9 cellular contexts compared by ENCODE assay signal in genomic region chr22:39875176-39875885, GRCh38. TPM values are rescaled to one million over a fixed set of nuclear protein-coding genes. Genes with fewer than 3 reads are reported as not detected.
"Had no signal": no experiment of that assay in that cellular context is flagged by ENCODE, and none has a peak within 500 bp of the region (broad histone marks: within the 10 kb centered on the region; RNA-seq: fewer than 3 reads in every experiment).

No MANE protein-coding gene starts in this region.

RNA-seq across cellular contexts. Expression of gene ENTHD1, which starts 18.2 kb away (rescaled TPM):
- total RNA-seq: cardiac muscle cell, cerebellum, left cardiac atrium, lower leg skin, mucosa of descending colon, omental fat pad, posterior vena cava, WTC11 had no signal
- polyA plus RNA-seq: cardiac muscle cell, esophagus had no signal

RNA-seq across cellular contexts. Expression of gene GRAP2, which starts 25.6 kb away (rescaled TPM):
- polyA plus RNA-seq: cardiac muscle cell had no signal
